In the genomic region with DNA sequence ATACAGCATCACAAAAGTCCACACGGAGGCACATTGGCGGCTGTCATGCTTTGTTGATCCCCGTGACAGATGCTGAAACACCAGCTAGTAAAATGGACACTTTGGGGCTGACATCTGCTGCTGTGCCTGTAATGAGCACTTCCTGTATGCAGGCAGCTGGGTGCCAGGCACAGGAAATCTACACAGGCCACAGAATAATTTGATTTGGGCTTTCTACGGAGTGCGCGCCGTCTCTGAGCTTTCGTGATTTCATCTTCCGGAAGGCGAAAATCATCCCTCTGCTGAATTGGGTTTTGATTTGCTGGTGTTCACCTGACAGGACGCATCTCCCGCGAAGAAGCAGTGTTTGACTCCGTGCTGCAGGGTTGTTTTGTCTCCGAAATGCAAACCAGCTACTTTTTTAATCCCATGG, we compare ENCODE assay signal across 11 cellular contexts.
DNase-seq lines count a peak whose midpoint lies in the region; ATAC-seq and TF ChIP-seq lines count a peak whose summit lies in the region.
"Had no signal": no experiment of that assay in that cellular context is flagged by ENCODE, and none has a peak within 500 bp of the region (broad histone marks: within the 10 kb centered on the region; RNA-seq: fewer than 3 reads in every experiment).

No MANE protein-coding gene starts in this region.

- peak; percentile 39; the same call in 1 of the 2 replicates for TF ChIP-seq RAD21 in SK-N-SH (IDR thresholded peaks at IDR 0.05; ENCODE audit: low read length)

- no peak for TF ChIP-seq CTCF in SK-N-SH (IDR thresholded peaks at IDR 0.05)

- H3K23ac ChIP-seq in neuronal stem cell (ENCODE audit: low read depth, low read length, poor library complexity), result no peak overlapping the region

- no peaks in the 10 kb centered on the region for H3K9me3 ChIP-seq in SK-N-SH
- H3K9me3 ChIP-seq in neuronal stem cell (replicated peaks in 1 of 2; ENCODE audit: control insufficient read depth in 2 of 2, insufficient read depth in 1 of 2, low read depth in 1 of 2, low read length in 2 of 2), result no peaks in the 10 kb centered on the region
- H3K9me3 ChIP-seq: prostate gland had no signal

- 21% methylated on average over 15 of the region's 15 CpGs for WGBS in SK-N-SH (ENCODE audit: low lambda C conversion rate)
- WGBS in neuronal stem cell (ENCODE audit: extremely low coverage in 2 of 2, insufficient read length in 2 of 2, insufficient replicate concordance in 1 of 2), 2 donors, result no CpG with 5 or more reads among the region's 15 CpGs

- H3K36me3 ChIP-seq in SK-N-SH (replicated peaks in 1 of 2; ENCODE audit: control insufficient read depth in 1 of 2, insufficient read depth in 2 of 2, low read length in 1 of 2) (no peaks in the 10 kb centered on the region), neuronal stem cell (replicated peaks in 1 of 2; ENCODE audit: control insufficient read depth in 2 of 2, insufficient read depth in 2 of 2, low read length in 2 of 2) (no peaks in the 10 kb centered on the region)
- H3K36me3 ChIP-seq: prostate gland had no signal

- H3K18ac ChIP-seq in neuronal stem cell (ENCODE audit: low read length), result no peak overlapping the region

- H3K4me3 ChIP-seq in SK-N-SH (ENCODE audit: low read depth in 2 of 2, low read length in 1 of 2), result peak overlapping the region in 1 of 2 experiments; percentile 44; a peak in 2 of 4 replicates
- no peak overlapping the region for H3K4me3 ChIP-seq in neuronal stem cell (ENCODE audit: low read length in 2 of 2)
- H3K4me3 ChIP-seq: prostate gland had no signal

- TF ChIP-seq EP300 in SK-N-SH (IDR thresholded peaks at IDR 0.05; ENCODE audit: borderline replicate concordance in 1 of 2, low read depth in 1 of 2, low read length in 1 of 2), result peak; percentile 36 to 97; a peak in 3 of 4 replicates

- H3K4ac ChIP-seq in neuronal stem cell (ENCODE audit: low read length), result no peak overlapping the region

- H2BK15ac ChIP-seq in neuronal stem cell (ENCODE audit: low read length), result peak overlapping the region; percentile 45

- H4K8ac ChIP-seq in neuronal stem cell (ENCODE audit: low read depth, low read length), result no peak overlapping the region

- H2AFZ ChIP-seq in SK-N-SH (ENCODE audit: low read depth), result peak overlapping the region; percentile 65; the same call in 1 of the 2 replicates
- H2AFZ ChIP-seq in neuronal stem cell (ENCODE audit: low read length), result peak overlapping the region; percentile 66

- no peaks in the 10 kb centered on the region for H4K20me1 ChIP-seq in SK-N-SH (ENCODE audit: insufficient read depth)

- H3K9me2 ChIP-seq in SK-N-SH, result no peaks in the 10 kb centered on the region

- H3K9ac ChIP-seq in SK-N-SH (no peak overlapping the region), neuronal stem cell (ENCODE audit: low read depth, low read length, poor library complexity) (no peak overlapping the region)

- peak overlapping the region; percentile 31 for H2AK5ac ChIP-seq in neuronal stem cell (ENCODE audit: low read depth, low read length)

- no peak overlapping the region for H2BK12ac ChIP-seq in neuronal stem cell (ENCODE audit: low read length)

- no peak overlapping the region for H2BK5ac ChIP-seq in neuronal stem cell (ENCODE audit: low read length)

- H3K4me2 ChIP-seq in SK-N-SH (0 out of 2 replicates have a peak overlapping the region, but pooled peaks have one; percentile 7), neuronal stem cell (ENCODE audit: insufficient read depth, low read length, poor library complexity, severe bottlenecking) (no peak overlapping the region)

- peak; percentile 61 for DNase-seq in activated effector memory CD4-positive, alpha-beta T cell treated with anti-CD3 and anti-CD28 coated beads, Interleukin-2, amount 50 U/mL, for 16 hours
- DNase-seq in activated effector memory CD4-positive, alpha-beta T cell treated with Interleukin-2 at 50 U/mL for 16 hours, result no peak
- DNase-seq in SK-N-SH, result peak; percentile 83
- no peak for DNase-seq in neuronal stem cell (ENCODE audit: low spot score)
- DNase-seq in substantia nigra (lab: John Stamatoyannopoulos, UW), result no peak
- DNase-seq: left cardiac atrium, NCI-H1048 had no signal

- H3K4me1 ChIP-seq in SK-N-SH (ENCODE audit: control insufficient read depth in 1 of 2, insufficient read depth in 2 of 2, low read depth in 1 of 2, low read length in 1 of 2) (peaks cover 0 to 90% of the 10 kb centered on the region in 2 experiments; a peak in 3 of 4 replicates), neuronal stem cell (ENCODE audit: control insufficient read depth in 2 of 2, insufficient read depth in 1 of 2, low read depth in 1 of 2, low read length in 2 of 2) (peaks cover 18% of the 10 kb centered on the region in 2 donors)
- H3K4me1 ChIP-seq: prostate gland had no signal

- H3K14ac ChIP-seq in neuronal stem cell (ENCODE audit: low read length), result no peak overlapping the region

- no peak overlapping the region for H4K91ac ChIP-seq in neuronal stem cell (ENCODE audit: low read depth, low read length, poor library complexity)

- no peaks in the 10 kb centered on the region for H3K79me2 ChIP-seq in SK-N-SH (ENCODE audit: insufficient read depth)

- H2BK120ac ChIP-seq in neuronal stem cell (ENCODE audit: low read depth, low read length), result no peak overlapping the region

- no peaks in the 10 kb centered on the region for H3K27me3 ChIP-seq in SK-N-SH (ENCODE audit: insufficient read depth)
- no peaks in the 10 kb centered on the region for H3K27me3 ChIP-seq in neuronal stem cell (ENCODE audit: control insufficient read depth in 3 of 3, insufficient read depth in 3 of 3, low read depth in 1 of 3, low read length in 3 of 3)

- H3K79me1 ChIP-seq in neuronal stem cell (ENCODE audit: low read depth, low read length), result no peaks in the 10 kb centered on the region

- CTCF ChIA-PET in SK-N-SH (lab: Yijun Ruan, JAX), result interaction anchor here (0.6 to 2.3 kb wide), 18 partner anchors 10 to 523 kb away, joined by 3 to 15 read pairs (median 4); no protein-coding TSS in a partner anchor

- POLR2A ChIA-PET in SK-N-SH (lab: Yijun Ruan, JAX), result interaction anchor here (0.8 to 5.0 kb wide), 30 partner anchors 9 to 802 kb away, joined by 3 to 71 read pairs (median 5); a partner anchor contains a TSS

- H3K27ac ChIP-seq in SK-N-SH (ENCODE audit: low read depth in 2 of 2, low read length in 1 of 2), result peak overlapping the region; percentile 45 to 100; a peak in 3 of 4 replicates
- no peak overlapping the region for H3K27ac ChIP-seq in neuronal stem cell (replicated peaks; ENCODE audit: low read length)
- no peak overlapping the region for H3K27ac ChIP-seq in substantia nigra (ENCODE audit: low read depth, low read length, poor library complexity, severe bottlenecking)
- H3K27ac ChIP-seq: prostate gland had no signal

- no peaks in the 10 kb centered on the region for H3F3A ChIP-seq in SK-N-SH (replicated peaks; ENCODE audit: insufficient read depth)

- ATAC-seq in HG02884 (IDR thresholded peaks at IDR 0.05; ENCODE audit: unreplicated experiment), result peak; percentile 51
- ATAC-seq in GM21447 (IDR thresholded peaks at IDR 0.05; ENCODE audit: unreplicated experiment), result no peak
- no peak for ATAC-seq in HG03565 (IDR thresholded peaks at IDR 0.05; ENCODE audit: unreplicated experiment)

TF ChIP-seq in SK-N-SH, 30 proteins besides CTCF, POLR2A, EP300 and RAD21 (continues in another document):
- TF ChIP-seq, protein P1, sequence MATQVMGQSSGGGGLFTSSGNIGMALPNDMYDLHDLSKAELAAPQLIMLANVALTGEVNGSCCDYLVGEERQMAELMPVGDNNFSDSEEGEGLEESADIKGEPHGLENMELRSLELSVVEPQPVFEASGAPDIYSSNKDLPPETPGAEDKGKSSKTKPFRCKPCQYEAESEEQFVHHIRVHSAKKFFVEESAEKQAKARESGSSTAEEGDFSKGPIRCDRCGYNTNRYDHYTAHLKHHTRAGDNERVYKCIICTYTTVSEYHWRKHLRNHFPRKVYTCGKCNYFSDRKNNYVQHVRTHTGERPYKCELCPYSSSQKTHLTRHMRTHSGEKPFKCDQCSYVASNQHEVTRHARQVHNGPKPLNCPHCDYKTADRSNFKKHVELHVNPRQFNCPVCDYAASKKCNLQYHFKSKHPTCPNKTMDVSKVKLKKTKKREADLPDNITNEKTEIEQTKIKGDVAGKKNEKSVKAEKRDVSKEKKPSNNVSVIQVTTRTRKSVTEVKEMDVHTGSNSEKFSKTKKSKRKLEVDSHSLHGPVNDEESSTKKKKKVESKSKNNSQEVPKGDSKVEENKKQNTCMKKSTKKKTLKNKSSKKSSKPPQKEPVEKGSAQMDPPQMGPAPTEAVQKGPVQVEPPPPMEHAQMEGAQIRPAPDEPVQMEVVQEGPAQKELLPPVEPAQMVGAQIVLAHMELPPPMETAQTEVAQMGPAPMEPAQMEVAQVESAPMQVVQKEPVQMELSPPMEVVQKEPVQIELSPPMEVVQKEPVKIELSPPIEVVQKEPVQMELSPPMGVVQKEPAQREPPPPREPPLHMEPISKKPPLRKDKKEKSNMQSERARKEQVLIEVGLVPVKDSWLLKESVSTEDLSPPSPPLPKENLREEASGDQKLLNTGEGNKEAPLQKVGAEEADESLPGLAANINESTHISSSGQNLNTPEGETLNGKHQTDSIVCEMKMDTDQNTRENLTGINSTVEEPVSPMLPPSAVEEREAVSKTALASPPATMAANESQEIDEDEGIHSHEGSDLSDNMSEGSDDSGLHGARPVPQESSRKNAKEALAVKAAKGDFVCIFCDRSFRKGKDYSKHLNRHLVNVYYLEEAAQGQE (IDR thresholded peaks at IDR 0.05; ENCODE audit: low read depth, low read length), result no peak
- TF ChIP-seq, protein P2, sequence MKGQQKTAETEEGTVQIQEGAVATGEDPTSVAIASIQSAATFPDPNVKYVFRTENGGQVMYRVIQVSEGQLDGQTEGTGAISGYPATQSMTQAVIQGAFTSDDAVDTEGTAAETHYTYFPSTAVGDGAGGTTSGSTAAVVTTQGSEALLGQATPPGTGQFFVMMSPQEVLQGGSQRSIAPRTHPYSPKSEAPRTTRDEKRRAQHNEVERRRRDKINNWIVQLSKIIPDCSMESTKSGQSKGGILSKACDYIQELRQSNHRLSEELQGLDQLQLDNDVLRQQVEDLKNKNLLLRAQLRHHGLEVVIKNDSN (IDR thresholded peaks at IDR 0.05; ENCODE audit: borderline replicate concordance, low read depth), result no peak
- TF ChIP-seq RFX5 (IDR thresholded peaks at IDR 0.05; ENCODE audit: low read length), result no peak
- TF ChIP-seq ELF1 (IDR thresholded peaks at IDR 0.05), result no peak
- peak; percentile 96 for TF ChIP-seq RCOR1 (IDR thresholded peaks at IDR 0.05; ENCODE audit: low read length)

Comparison
In these comparisons a context has a peak if more than half of its experiments do, and no peak if none do; other contexts are left out.
1. DNase-seq: peak in activated effector memory CD4-positive, alpha-beta T cell treated with anti-CD3 and anti-CD28 coated beads, Interleukin-2, amount 50 U/mL, for 16 hours (single experiment) and SK-N-SH (single experiment); none in activated effector memory CD4-positive, alpha-beta T cell treated with Interleukin-2 at 50 U/mL for 16 hours (single experiment), neuronal stem cell (single experiment) and substantia nigra (0 of 49).
2. H3K27ac ChIP-seq: peak in SK-N-SH (2 of 2); none in neuronal stem cell (single experiment) and substantia nigra (single experiment).